25 cellular contexts compared by ENCODE assay signal in the genomic region with DNA sequence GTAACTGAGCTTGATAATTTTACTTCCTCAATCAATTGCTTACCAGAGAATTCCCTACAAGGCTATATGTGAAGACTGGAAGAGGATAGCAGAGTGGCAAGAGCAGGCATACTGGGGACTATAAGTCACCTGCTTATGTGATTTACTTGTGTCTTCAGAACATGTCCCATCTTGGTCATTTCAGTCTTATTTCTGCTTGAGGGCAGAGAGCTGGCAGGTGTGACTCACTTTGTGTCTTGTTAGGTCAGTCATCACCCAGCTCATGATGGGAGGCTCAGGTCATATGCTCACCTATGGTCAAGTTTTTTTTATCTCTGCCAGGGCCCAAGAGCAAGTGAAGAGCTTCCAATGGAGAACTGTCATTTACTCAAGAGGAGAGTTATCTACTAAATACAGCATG. TPM values are rescaled to one million over a fixed set of nuclear protein-coding genes. Genes with fewer than 3 reads are reported as not detected.
A peak's percentile ranks its signal among the peaks of the same experiment; 100 is the strongest.
DNase-seq lines count a peak whose midpoint lies in the region; ATAC-seq and TF ChIP-seq lines count a peak whose summit lies in the region.
"Had no signal": no experiment of that assay in that cellular context is flagged by ENCODE, and none has a peak within 500 bp of the region (broad histone marks: within the 10 kb centered on the region; RNA-seq: fewer than 3 reads in every experiment).

No MANE protein-coding gene starts in this region.

- no peaks in the 10 kb centered on the region for H3K9me2 ChIP-seq in PC-3 (replicated peaks; ENCODE audit: low read length)

- BruUV-seq in PC-3 (replicated peaks; lab: Mats Ljungman, UMichigan): no TSS peak

- H3K79me2 ChIP-seq in PC-3 (ENCODE audit: low read length) (peaks cover 37% of the 10 kb centered on the region), smooth muscle cell (ENCODE audit: low read depth) (peaks cover 39% of the 10 kb centered on the region)

- H3K4me1 ChIP-seq in PC-3 (ENCODE audit: insufficient read depth, low read length) (peaks cover 39% of the 10 kb centered on the region), endodermal cell (ENCODE audit: control insufficient read depth, insufficient read depth, low read length) (no peaks in the 10 kb centered on the region), smooth muscle cell (ENCODE audit: low read depth) (peaks cover 10% of the 10 kb centered on the region)

- H3K36me3 ChIP-seq in PC-3 (ENCODE audit: low read depth, low read length) (no peaks in the 10 kb centered on the region), endodermal cell (ENCODE audit: control insufficient read depth, insufficient read depth, low read length) (no peaks in the 10 kb centered on the region), smooth muscle cell (ENCODE audit: low read depth) (no peaks in the 10 kb centered on the region)

- intact Hi-C loops in activated CD8-positive, alpha-beta T cell treated with anti-CD3 and anti-CD28 coated beads for 36 hours (cut with micrococcal nuclease): no loop called here
- intact Hi-C loops in PC-3 (cut with micrococcal nuclease): no loop called here

- H3K27ac Mint-ChIP-seq in activated CD8-positive, alpha-beta T cell treated with anti-CD3 and anti-CD28 coated beads, Interleukin-2, amount 10 ng/mL, durations not matched to agents 7 days and 5 days: no peak overlapping the region
- H3K27ac Mint-ChIP-seq in activated CD8-positive, alpha-beta T cell treated with anti-CD3 and anti-CD28 coated beads for 36 hours: no peak overlapping the region
- H3K27ac Mint-ChIP-seq in endodermal cell: no peak overlapping the region

- no peak for ATAC-seq in activated CD8-positive, alpha-beta T cell treated with anti-CD3 and anti-CD28 coated beads, Interleukin-2, amount 10 ng/mL, durations not matched to agents 7 days and 5 days
- ATAC-seq in activated CD8-positive, alpha-beta T cell treated with anti-CD3 and anti-CD28 coated beads for 36 hours: no peak
- no peak for ATAC-seq in PC-3
- ATAC-seq: CD8-positive, alpha-beta T cell; Right ventricle myocardium inferior had no signal

- H2AFZ ChIP-seq in PC-3 (ENCODE audit: low read length) (no peak overlapping the region), smooth muscle cell (ENCODE audit: low read depth) (no peak overlapping the region)

- H3K27me3 Mint-ChIP-seq in activated CD8-positive, alpha-beta T cell treated with anti-CD3 and anti-CD28 coated beads, Interleukin-2, amount 10 ng/mL, durations not matched to agents 7 days and 5 days (ENCODE audit: low read depth): peaks cover under 1% of the 10 kb centered on the region
- H3K27me3 Mint-ChIP-seq in activated CD8-positive, alpha-beta T cell treated with anti-CD3 and anti-CD28 coated beads for 36 hours: no peaks in the 10 kb centered on the region
- H3K27me3 Mint-ChIP-seq in endodermal cell (ENCODE audit: insufficient read depth): peaks cover 2% of the 10 kb centered on the region

- H3K36me3 Mint-ChIP-seq in activated CD8-positive, alpha-beta T cell treated with anti-CD3 and anti-CD28 coated beads, Interleukin-2, amount 10 ng/mL, durations not matched to agents 7 days and 5 days (ENCODE audit: low read depth): peaks cover 19% of the 10 kb centered on the region
- peaks cover 17% of the 10 kb centered on the region for H3K36me3 Mint-ChIP-seq in activated CD8-positive, alpha-beta T cell treated with anti-CD3 and anti-CD28 coated beads for 36 hours (ENCODE audit: low read depth)
- no peaks in the 10 kb centered on the region for H3K36me3 Mint-ChIP-seq in endodermal cell (ENCODE audit: low read depth)

- no peak for TF ChIP-seq CTCF in activated CD8-positive, alpha-beta T cell treated with anti-CD3 and anti-CD28 coated beads for 36 hours (IDR thresholded peaks at IDR 0.05)
- no peak for TF ChIP-seq CTCF in PC-3 (conservative IDR thresholded peaks at IDR 0.05; ENCODE audit: low read depth, low read length)
- TF ChIP-seq CTCF in endodermal cell (conservative IDR thresholded peaks at IDR 0.05): no peak
- TF ChIP-seq CTCF in smooth muscle cell (IDR thresholded peaks at IDR 0.05; ENCODE audit: borderline replicate concordance, insufficient read depth, poor library complexity, severe bottlenecking): no peak

- peak; percentile 19 for DNase-seq in activated CD8-positive, alpha-beta T cell treated with anti-CD3 and anti-CD28 coated beads, Interleukin-2, amount 10 ng/mL, durations not matched to agents 7 days and 5 days
- DNase-seq in activated CD8-positive, alpha-beta T cell treated with anti-CD3 and anti-CD28 coated beads for 36 hours: no peak
- peak; percentile 35 for DNase-seq in PC-3
- DNase-seq in endodermal cell: peak; percentile 7
- no peak for DNase-seq in smooth muscle cell (lab: John Stamatoyannopoulos, UW; ENCODE audit: unreplicated experiment)
- DNase-seq in dedifferentiated amniotic fluid mesenchymal stem cell (ENCODE audit: extremely low spot score): no peak
- DNase-seq in putamen (ENCODE audit: low spot score): no peak
- DNase-seq in SHP77 (lab: John Stamatoyannopoulos, UW): no peak
- DNase-seq: AML-193; C1 segment of cervical spinal cord; CD8-positive, alpha-beta T cell; DMS153; GF-D8; Kasumi-1; NCI-H1417; NCI-H1694 treated with DMSO at 0.1 percent for 48 hours; NCI-H2081 treated with DMSO at 0.1 percent for 48 hours; NCI-H2171 treated with DMSO at 0.1 percent for 48 hours; NCI-H524 treated with DMSO at 0.1 percent for 48 hours had no signal

- H3F3A ChIP-seq in PC-3 (ENCODE audit: low read length, unreplicated experiment) (no peaks in the 10 kb centered on the region), smooth muscle cell (ENCODE audit: low read depth) (peaks cover 2% of the 10 kb centered on the region)

- H4K20me1 ChIP-seq in PC-3 (ENCODE audit: low read length) (peaks cover 7% of the 10 kb centered on the region; the same call in 1 of the 2 replicates), smooth muscle cell (ENCODE audit: low read depth) (peaks cover 7% of the 10 kb centered on the region)

- H3K27me3 ChIP-seq in PC-3 (ENCODE audit: low read length) (no peaks in the 10 kb centered on the region), endodermal cell (ENCODE audit: control insufficient read depth, insufficient read depth, low read length, poor library complexity, severe bottlenecking) (no peaks in the 10 kb centered on the region), smooth muscle cell (ENCODE audit: low read depth) (no peaks in the 10 kb centered on the region)

- CTCF ChIA-PET in activated CD8-positive, alpha-beta T cell treated with anti-CD3 and anti-CD28 coated beads, Interleukin-2, amount 10 ng/mL, durations not matched to agents 7 days and 5 days (lab: Charles Lee): interaction anchor here (1.1 to 12.3 kb wide), 6 partner anchors 9 to 79 kb away, joined by 3 to 233 read pairs (median 5); partner anchors contain the start of gene ENDOD1
- CTCF ChIA-PET in activated CD8-positive, alpha-beta T cell treated with anti-CD3 and anti-CD28 coated beads for 36 hours (lab: Charles Lee): interaction anchor here (1.1 to 12.0 kb wide), 5 partner anchors 9 to 633 kb away, joined by 3 to 185 read pairs (median 6); partner anchors contain the start of gene ENDOD1
- CTCF ChIA-PET in PC-3 (lab: Charles Lee): no interaction called here

- H3K27ac ChIP-seq in PC-3 (ENCODE audit: low read length) (no peak overlapping the region), endodermal cell (ENCODE audit: low read depth, low read length) (no peak overlapping the region), smooth muscle cell (ENCODE audit: low read depth) (peak overlapping the region; percentile 37)

- H3K4me3 ChIP-seq in PC-3 (ENCODE audit: low read length) (no peak overlapping the region), endodermal cell (ENCODE audit: low read length) (no peak overlapping the region), smooth muscle cell (no peak overlapping the region)

- H3K4me2 ChIP-seq in PC-3 (ENCODE audit: low read length) (no peak overlapping the region), smooth muscle cell (no peak overlapping the region)

- H3K9me3 ChIP-seq in PC-3 (ENCODE audit: low read length) (no peaks in the 10 kb centered on the region), endodermal cell (ENCODE audit: control insufficient read depth, low read length) (no peaks in the 10 kb centered on the region), smooth muscle cell (replicated peaks; ENCODE audit: low read depth) (no peaks in the 10 kb centered on the region)

- POLR2A ChIA-PET in activated CD8-positive, alpha-beta T cell treated with anti-CD3 and anti-CD28 coated beads, Interleukin-2, amount 10 ng/mL, durations not matched to agents 7 days and 5 days (lab: Charles Lee): interaction anchor here (0.6 to 3.3 kb wide), 2 partner anchors 11 to 16 kb away, joined by 3 to 19 read pairs; partner anchors contain the start of gene ENDOD1
- POLR2A ChIA-PET in activated CD8-positive, alpha-beta T cell treated with anti-CD3 and anti-CD28 coated beads for 36 hours (lab: Charles Lee): interaction anchor here (0.6 to 1.3 kb wide), 5 partner anchors 8 to 611 kb away, joined by 3 to 4 read pairs (median 3); no protein-coding TSS in a partner anchor
- POLR2A ChIA-PET in PC-3 (lab: Charles Lee; ENCODE audit: unreplicated experiment): no interaction called here

- no peak overlapping the region for H3K9ac ChIP-seq in PC-3 (ENCODE audit: low read length)
- no peak overlapping the region for H3K9ac ChIP-seq in endodermal cell (ENCODE audit: extremely low read depth, low read length, poor library complexity, severe bottlenecking)
- no peak overlapping the region for H3K9ac ChIP-seq in smooth muscle cell (ENCODE audit: low read depth)

- H3K9me3 Mint-ChIP-seq in activated CD8-positive, alpha-beta T cell treated with anti-CD3 and anti-CD28 coated beads, Interleukin-2, amount 10 ng/mL, durations not matched to agents 7 days and 5 days (ENCODE audit: insufficient read depth): no peaks in the 10 kb centered on the region
- no peaks in the 10 kb centered on the region for H3K9me3 Mint-ChIP-seq in activated CD8-positive, alpha-beta T cell treated with anti-CD3 and anti-CD28 coated beads for 36 hours
- no peaks in the 10 kb centered on the region for H3K9me3 Mint-ChIP-seq in endodermal cell
- H3K9me3 Mint-ChIP-seq: CD8-positive, alpha-beta T cell had no signal

- no peak overlapping the region for H3K4me3 Mint-ChIP-seq in activated CD8-positive, alpha-beta T cell treated with anti-CD3 and anti-CD28 coated beads, Interleukin-2, amount 10 ng/mL, durations not matched to agents 7 days and 5 days
- H3K4me3 Mint-ChIP-seq in activated CD8-positive, alpha-beta T cell treated with anti-CD3 and anti-CD28 coated beads for 36 hours: no peak overlapping the region
- no peak overlapping the region for H3K4me3 Mint-ChIP-seq in endodermal cell
- H3K4me3 Mint-ChIP-seq: CD8-positive, alpha-beta T cell had no signal

- peaks cover 24% of the 10 kb centered on the region for H3K4me1 Mint-ChIP-seq in activated CD8-positive, alpha-beta T cell treated with anti-CD3 and anti-CD28 coated beads, Interleukin-2, amount 10 ng/mL, durations not matched to agents 7 days and 5 days (ENCODE audit: low read depth)
- H3K4me1 Mint-ChIP-seq in activated CD8-positive, alpha-beta T cell treated with anti-CD3 and anti-CD28 coated beads for 36 hours (ENCODE audit: low read depth): peaks cover 27% of the 10 kb centered on the region
- peaks cover 9% of the 10 kb centered on the region for H3K4me1 Mint-ChIP-seq in endodermal cell

RNA-seq across cellular contexts. Expression of gene SRSF8, which starts 6.2 kb away (rescaled TPM):
- total RNA-seq in activated CD8-positive, alpha-beta T cell treated with anti-CD3 and anti-CD28 coated beads, Interleukin-2, amount 10 ng/mL, durations not matched to agents 7 days and 5 days: 10 to 100 TPM; 30.2 TPM
- 10 to 100 TPM; 23.0 to 24.7 TPM for total RNA-seq in activated CD8-positive, alpha-beta T cell treated with anti-CD3 and anti-CD28 coated beads for 36 hours
- total RNA-seq in PC-3 (2014; rRNA removed): 17.2 and 20.4 TPM in 2 replicates
- 10 to 100 TPM; 16.3 to 20.1 TPM for total RNA-seq in endodermal cell
- polyA plus RNA-seq in endodermal cell (2013, experiment 1 of 2): 24.9 TPM
- 25.9 TPM for polyA plus RNA-seq in endodermal cell (2013, experiment 2 of 2)
- total RNA-seq in smooth muscle cell: 39.9 and 43.5 TPM in 2 replicates
- polyA plus RNA-seq in smooth muscle cell: 40.5 and 50.6 TPM in 2 replicates

RNA-seq across cellular contexts. Expression of gene ENDOD1, which starts 16.7 kb away (rescaled TPM):
- 10 to 100 TPM; 23.4 to 23.9 TPM for total RNA-seq in activated CD8-positive, alpha-beta T cell treated with anti-CD3 and anti-CD28 coated beads, Interleukin-2, amount 10 ng/mL, durations not matched to agents 7 days and 5 days
- 10 to 100 TPM; 13.0 to 14.1 TPM for total RNA-seq in activated CD8-positive, alpha-beta T cell treated with anti-CD3 and anti-CD28 coated beads for 36 hours
- total RNA-seq in PC-3 (2014; rRNA removed): 28.5 and 32.1 TPM in 2 replicates
- total RNA-seq in endodermal cell: 1 to 10 TPM; 1.9 to 2.7 TPM
- polyA plus RNA-seq in endodermal cell (2013, experiment 1 of 2): 2.4 TPM
- 2.3 TPM for polyA plus RNA-seq in endodermal cell (2013, experiment 2 of 2)
- total RNA-seq in smooth muscle cell: 124 and 125 TPM in 2 replicates
- polyA plus RNA-seq in smooth muscle cell: 44.8 and 46.7 TPM in 2 replicates

RNA-seq across cellular contexts. Expression of gene KDM4F, which starts 23.7 kb away (rescaled TPM):
- total RNA-seq in activated CD8-positive, alpha-beta T cell treated with anti-CD3 and anti-CD28 coated beads, Interleukin-2, amount 10 ng/mL, durations not matched to agents 7 days and 5 days: not detected
- not detected for total RNA-seq in activated CD8-positive, alpha-beta T cell treated with anti-CD3 and anti-CD28 coated beads for 36 hours
- not detected in 2 replicates for total RNA-seq in PC-3 (2014; rRNA removed)
- total RNA-seq in endodermal cell: not detected
- polyA plus RNA-seq in endodermal cell (2013, experiment 1 of 2): not detected
- polyA plus RNA-seq in endodermal cell (2013, experiment 2 of 2): not detected
- total RNA-seq in smooth muscle cell: not detected in 2 replicates
- not detected in 2 replicates for polyA plus RNA-seq in smooth muscle cell
- total RNA-seq: A172; CD8-positive, alpha-beta T cell; MCF 10A; OCI-LY7; Right ventricle myocardium inferior; SK-MEL-5 had no signal
- polyA plus RNA-seq: AG04450 had no signal

RNA-seq across cellular contexts. Expression of gene KDM4E, which starts 47.9 kb away (rescaled TPM):
- total RNA-seq in activated CD8-positive, alpha-beta T cell treated with anti-CD3 and anti-CD28 coated beads, Interleukin-2, amount 10 ng/mL, durations not matched to agents 7 days and 5 days: not detected
- total RNA-seq in activated CD8-positive, alpha-beta T cell treated with anti-CD3 and anti-CD28 coated beads for 36 hours: not detected
- not detected in 2 replicates for total RNA-seq in PC-3 (2014; rRNA removed)
- total RNA-seq in endodermal cell: not detected
- not detected for polyA plus RNA-seq in endodermal cell (2013, experiment 1 of 2)
- not detected for polyA plus RNA-seq in endodermal cell (2013, experiment 2 of 2)
- total RNA-seq in smooth muscle cell: not detected in 2 replicates
- not detected in 2 replicates for polyA plus RNA-seq in smooth muscle cell
- total RNA-seq: A172; CD8-positive, alpha-beta T cell; MCF 10A; OCI-LY7; Right ventricle myocardium inferior; SK-MEL-5 had no signal
- polyA plus RNA-seq: AG04450 had no signal

Comparison
In these comparisons a context has a peak if more than half of its experiments do, and no peak if none do; other contexts are left out.
1. DNase-seq: peak in activated CD8-positive, alpha-beta T cell treated with anti-CD3 and anti-CD28 coated beads, Interleukin-2, amount 10 ng/mL, durations not matched to agents 7 days and 5 days (single experiment), PC-3 (single experiment) and endodermal cell (single experiment); none in activated CD8-positive, alpha-beta T cell treated with anti-CD3 and anti-CD28 coated beads for 36 hours (single experiment), smooth muscle cell (single experiment), dedifferentiated amniotic fluid mesenchymal stem cell (single experiment), putamen (single experiment) and SHP77 (0 of 2).